Comparison of ENCODE assay signal across 18 cellular contexts in the genomic region with DNA sequence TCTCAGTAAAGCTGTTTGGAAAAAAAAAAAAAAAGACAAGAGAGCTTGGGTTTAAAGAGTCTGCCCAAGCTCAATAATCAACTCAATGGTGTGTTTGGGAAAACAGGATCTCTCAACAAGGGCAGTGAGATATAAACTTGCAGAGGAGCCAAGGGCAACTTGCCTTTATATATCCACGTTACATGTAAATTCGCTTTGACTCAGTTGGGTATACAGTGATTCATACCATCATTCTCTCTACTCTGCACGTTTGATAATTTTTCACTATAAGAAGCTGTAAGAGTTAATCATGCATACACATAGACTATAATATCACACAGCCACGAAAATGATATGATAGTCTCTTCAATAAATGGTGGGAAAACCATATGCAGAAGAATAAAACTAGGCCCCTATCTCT. TPM values are rescaled to one million over a fixed set of nuclear protein-coding genes. Genes with fewer than 3 reads are reported as not detected.
DNase-seq lines count a peak whose midpoint lies in the region; ATAC-seq and TF ChIP-seq lines count a peak whose summit lies in the region.
"Had no signal": no experiment of that assay in that cellular context is flagged by ENCODE, and none has a peak within 500 bp of the region (broad histone marks: within the 10 kb centered on the region; RNA-seq: fewer than 3 reads in every experiment).

No MANE protein-coding gene starts in this region.

- no peak overlapping the region for H4K5ac ChIP-seq in mesendoderm (ENCODE audit: low read length)

- peaks cover 51% of the 10 kb centered on the region for H3K36me3 Mint-ChIP-seq in natural killer cell treated with Interleukin-12 subunit alpha and Interleukin-12 subunit beta and Interleukin-15 and Interleukin-18, amount 100 ng/mL, for 72 hours
- H3K36me3 Mint-ChIP-seq in natural killer cell: no peaks in the 10 kb centered on the region
- peaks cover 59% of the 10 kb centered on the region for H3K36me3 Mint-ChIP-seq in activated CD4-positive, alpha-beta memory T cell treated with anti-CD3 and anti-CD28 coated beads for 36 hours

- no peak overlapping the region for H3K23ac ChIP-seq in mesendoderm (ENCODE audit: low read length)

- H3K36me3 ChIP-seq in muscle layer of colon (ENCODE audit: insufficient read depth, low read length) (no peaks in the 10 kb centered on the region), mesendoderm (ENCODE audit: control insufficient read depth, insufficient read depth, low read length) (peaks cover 7% of the 10 kb centered on the region)
- H3K36me3 ChIP-seq: gastrocnemius medialis, tibial artery had no signal

- H3K79me2 ChIP-seq in mesendoderm (ENCODE audit: control insufficient read depth, insufficient read depth, low read length): peaks cover 88% of the 10 kb centered on the region

- H3K27me3 ChIP-seq in muscle layer of colon (ENCODE audit: control insufficient read depth in 1 of 2, insufficient read depth in 2 of 2, low read length in 2 of 2) (no peaks in the 10 kb centered on the region), mesendoderm (ENCODE audit: insufficient read depth, low read length, poor library complexity) (no peaks in the 10 kb centered on the region)
- H3K27me3 ChIP-seq: gastrocnemius medialis, tibial artery had no signal

- H3K4me3 ChIP-seq in muscle layer of colon (ENCODE audit: low read depth in 1 of 2, low read length in 2 of 2) (no peak overlapping the region), mesendoderm (ENCODE audit: low read length) (no peak overlapping the region)
- H3K4me3 ChIP-seq: gastrocnemius medialis, tibial artery had no signal

- no peak overlapping the region for H2AK5ac ChIP-seq in mesendoderm (ENCODE audit: low read length)

- H3K9me3 ChIP-seq in muscle layer of colon (ENCODE audit: low read length): no peaks in the 10 kb centered on the region
- H3K9me3 ChIP-seq: gastrocnemius medialis, tibial artery had no signal

- no peaks in the 10 kb centered on the region for H3K27me3 Mint-ChIP-seq in natural killer cell treated with Interleukin-12 subunit alpha and Interleukin-12 subunit beta and Interleukin-15 and Interleukin-18, amount 100 ng/mL, for 72 hours
- H3K27me3 Mint-ChIP-seq in natural killer cell (ENCODE audit: low read depth in 2 of 2): peaks cover 6 to 18% of the 10 kb centered on the region in 2 donors
- no peaks in the 10 kb centered on the region for H3K27me3 Mint-ChIP-seq in activated CD4-positive, alpha-beta memory T cell treated with anti-CD3 and anti-CD28 coated beads for 36 hours

- H3K27ac ChIP-seq in muscle layer of colon (ENCODE audit: low read depth, low read length) (peak overlapping the region; percentile 16), mesendoderm (ENCODE audit: low read depth, low read length) (no peak overlapping the region)
- H3K27ac ChIP-seq: gastrocnemius medialis, VCaP had no signal

- no peak overlapping the region for H2BK120ac ChIP-seq in mesendoderm (ENCODE audit: low read depth, low read length)

- peaks cover 27% of the 10 kb centered on the region for H3K79me1 ChIP-seq in mesendoderm (ENCODE audit: low read length)

- H3K4ac ChIP-seq in mesendoderm (ENCODE audit: low read depth, low read length): no peak overlapping the region

- no peak overlapping the region for H4K8ac ChIP-seq in mesendoderm (ENCODE audit: low read depth, low read length)

- no peak overlapping the region for H3K9ac ChIP-seq in muscle layer of colon (ENCODE audit: low read length)
- no peak overlapping the region for H3K9ac ChIP-seq in mesendoderm (ENCODE audit: low read length)

- ATAC-seq in natural killer cell treated with Interleukin-12 subunit alpha and Interleukin-12 subunit beta and Interleukin-15 and Interleukin-18, amount 100 ng/mL, for 72 hours: no peak
- no peak for ATAC-seq in natural killer cell

- H3K9me3 Mint-ChIP-seq in natural killer cell treated with Interleukin-12 subunit alpha and Interleukin-12 subunit beta and Interleukin-15 and Interleukin-18, amount 100 ng/mL, for 72 hours: no peaks in the 10 kb centered on the region
- no peaks in the 10 kb centered on the region for H3K9me3 Mint-ChIP-seq in natural killer cell
- no peaks in the 10 kb centered on the region for H3K9me3 Mint-ChIP-seq in activated CD4-positive, alpha-beta memory T cell treated with anti-CD3 and anti-CD28 coated beads for 36 hours

- TF ChIP-seq CTCF in natural killer cell (IDR thresholded peaks at IDR 0.05): no peak

- intact Hi-C loops in natural killer cell (cut with micrococcal nuclease): no loop called here
- intact Hi-C loops in activated CD4-positive, alpha-beta memory T cell treated with anti-CD3 and anti-CD28 coated beads for 36 hours (cut with micrococcal nuclease): loop anchor here (1.0 to 5.0 kb wide), 4 partner anchors 10 to 122 kb away; a partner anchor contains a TSS

- H3K18ac ChIP-seq in mesendoderm (ENCODE audit: low read length): no peak overlapping the region

- no peak for DNase-seq in natural killer cell treated with Interleukin-12 subunit alpha and Interleukin-12 subunit beta and Interleukin-15 and Interleukin-18, amount 100 ng/mL, for 72 hours (ENCODE audit: low spot score)
- no peak for DNase-seq in natural killer cell
- DNase-seq in activated CD4-positive, alpha-beta memory T cell treated with anti-CD3 and anti-CD28 coated beads for 36 hours: no peak
- DNase-seq in AG08395 (ENCODE audit: low spot score): no peak
- DNase-seq in NCI-H2107 treated with DMSO at 0.1 percent for 48 hours (lab: John Stamatoyannopoulos, UW; ENCODE audit: unreplicated experiment): no peak
- DNase-seq in mesendoderm: no peak
- no peak for DNase-seq in NCI-H1436 (lab: John Stamatoyannopoulos, UW)
- DNase-seq: activated CD8-positive, alpha-beta memory T cell treated with anti-CD3 and anti-CD28 coated beads for 24 hours; caudate nucleus; erythroblast; gastrocnemius medialis; NCI-H1930; NK-92 treated with Interleukin-12 subunit alpha and Interleukin-12 subunit beta, amount 100 ng/mL, for 24 hours; SW 1271; tibial artery had no signal

- peaks cover 52 to 86% of the 10 kb centered on the region in 2 donors for H3K4me1 Mint-ChIP-seq in natural killer cell treated with Interleukin-12 subunit alpha and Interleukin-12 subunit beta and Interleukin-15 and Interleukin-18, amount 100 ng/mL, for 72 hours (ENCODE audit: low read depth in 2 of 2)
- no peaks in the 10 kb centered on the region for H3K4me1 Mint-ChIP-seq in natural killer cell
- H3K4me1 Mint-ChIP-seq in activated CD4-positive, alpha-beta memory T cell treated with anti-CD3 and anti-CD28 coated beads for 36 hours (ENCODE audit: low read depth): peaks cover 89% of the 10 kb centered on the region

- H3K27ac Mint-ChIP-seq in natural killer cell treated with Interleukin-12 subunit alpha and Interleukin-12 subunit beta and Interleukin-15 and Interleukin-18, amount 100 ng/mL, for 72 hours: peak overlapping the region in 1 of 2 donors; percentile 86
- no peak overlapping the region for H3K27ac Mint-ChIP-seq in natural killer cell
- H3K27ac Mint-ChIP-seq in activated CD4-positive, alpha-beta memory T cell treated with anti-CD3 and anti-CD28 coated beads for 36 hours: peak overlapping the region; percentile 64
- H3K27ac Mint-ChIP-seq: mesothelial cell of epicardium had no signal

- H3K4me2 ChIP-seq in mesendoderm (ENCODE audit: low read length): no peak overlapping the region

- no peak overlapping the region for H3K56ac ChIP-seq in mesendoderm (ENCODE audit: low read length)

- no peak overlapping the region for H2BK5ac ChIP-seq in mesendoderm (ENCODE audit: low read length)

- H3K4me1 ChIP-seq in muscle layer of colon (ENCODE audit: insufficient read depth, low read length): peaks cover 75% of the 10 kb centered on the region
- peaks cover 37% of the 10 kb centered on the region for H3K4me1 ChIP-seq in mesendoderm (ENCODE audit: control insufficient read depth, low read depth, low read length)

- CTCF ChIA-PET in activated CD4-positive, alpha-beta memory T cell treated with anti-CD3 and anti-CD28 coated beads for 36 hours (lab: Charles Lee): interaction anchor here (1.7 kb wide), 1 partner anchor 79 kb away, joined by 3 read pairs; no protein-coding TSS in a partner anchor

- POLR2A ChIA-PET in activated CD4-positive, alpha-beta memory T cell treated with anti-CD3 and anti-CD28 coated beads for 36 hours (lab: Charles Lee): interaction anchor here (0.6 to 2.9 kb wide), 6 partner anchors 9 to 44 kb away, joined by 3 to 11 read pairs (median 5); no protein-coding TSS in a partner anchor

- WGBS in mesendoderm (ENCODE audit: extremely low coverage, insufficient coverage, low lambda C conversion rate): no CpG with 5 or more reads among the region's 4 CpGs

- peak overlapping the region; percentile 35 for H3K4me3 Mint-ChIP-seq in natural killer cell treated with Interleukin-12 subunit alpha and Interleukin-12 subunit beta and Interleukin-15 and Interleukin-18, amount 100 ng/mL, for 72 hours
- no peak overlapping the region for H3K4me3 Mint-ChIP-seq in natural killer cell
- no peak overlapping the region for H3K4me3 Mint-ChIP-seq in activated CD4-positive, alpha-beta memory T cell treated with anti-CD3 and anti-CD28 coated beads for 36 hours
- H3K4me3 Mint-ChIP-seq: mesothelial cell of epicardium had no signal

- no peak overlapping the region for H2BK15ac ChIP-seq in mesendoderm (replicated peaks; ENCODE audit: low read depth)

RNA-seq across cellular contexts. Expression of a gene that starts 24.9 kb away (rescaled TPM):
- total RNA-seq in natural killer cell treated with Interleukin-12 subunit alpha and Interleukin-12 subunit beta and Interleukin-15 and Interleukin-18, amount 100 ng/mL, for 72 hours: 100 to 1,000 TPM; 358 to 384 TPM
- total RNA-seq in natural killer cell: 10 to 100 TPM in 1 of 3 donors, 1 to 10 TPM in 2; 1.2 to 28.0 (median 4.7) TPM
- 100 to 1,000 TPM; 107 to 111 TPM for total RNA-seq in activated CD4-positive, alpha-beta memory T cell treated with anti-CD3 and anti-CD28 coated beads for 36 hours
- 126 TPM for polyA plus RNA-seq in mesendoderm (2013, experiment 1 of 2)
- polyA plus RNA-seq in mesendoderm (2013, experiment 2 of 2): 123 TPM
